In the genomic region with DNA sequence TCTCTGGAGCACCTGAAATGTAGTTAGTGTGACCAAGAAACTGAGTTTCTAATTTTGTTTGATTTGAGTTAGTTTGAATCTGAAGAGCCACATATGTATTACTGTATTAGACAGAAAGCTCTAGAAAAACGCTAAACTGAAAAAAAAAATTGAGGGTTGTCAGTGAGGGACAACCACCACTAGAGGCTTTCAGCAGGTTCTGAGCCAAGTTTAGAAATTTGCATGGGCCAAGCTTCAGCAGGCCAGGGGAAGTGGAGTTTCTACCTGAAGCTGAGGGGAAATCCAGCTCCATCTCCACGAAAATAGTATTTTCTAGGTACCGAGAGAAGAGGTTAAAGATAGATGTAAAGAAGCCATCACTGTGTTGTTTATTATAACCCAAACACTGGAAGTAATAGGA, we compare ENCODE assay signal across 8 cellular contexts.
A peak's percentile ranks its signal among the peaks of the same experiment; 100 is the strongest.
DNase-seq lines count a peak whose midpoint lies in the region; ATAC-seq and TF ChIP-seq lines count a peak whose summit lies in the region.

No MANE protein-coding gene starts in this region.

- peak overlapping the region; percentile 78 for H3K27ac ChIP-seq in OCI-LY3 (ENCODE audit: low read length)
- no peak overlapping the region for H3K27ac ChIP-seq in substantia nigra (ENCODE audit: low read depth, low read length, poor library complexity, severe bottlenecking)

- DNase-seq in activated T-cell treated with anti-CD3 and anti-CD28 coated beads, Interleukin-2, amount 50 U/mL, for 72 hours: peak in 1 of 2 donors; percentile 27
- DNase-seq in activated T-cell treated with anti-CD3 and anti-CD28 coated beads, Interleukin-2, amount 50 U/mL, for 4 hours: no peak
- DNase-seq in HFF-Myc (ENCODE audit: extremely low read depth, low read depth): no peak
- peak; percentile 12 for DNase-seq in fibroblast of the aortic adventitia (ENCODE audit: low read depth)
- DNase-seq in substantia nigra (lab: John Stamatoyannopoulos, UW): no peak
- no peak for DNase-seq in ecto neural progenitor cell (ENCODE audit: low spot score)
- DNase-seq in SHP77 treated with DMSO at 0.1 percent for 48 hours (lab: John Stamatoyannopoulos, UW): no peak

- H3K4me1 Mint-ChIP-seq in activated T-cell treated with anti-CD3 and anti-CD28 coated beads, Interleukin-2, amount 50 U/mL, for 72 hours (ENCODE audit: low read depth): peaks cover 51% of the 10 kb centered on the region
- peaks cover 34% of the 10 kb centered on the region for H3K4me1 Mint-ChIP-seq in activated T-cell treated with anti-CD3 and anti-CD28 coated beads, Interleukin-2, amount 50 U/mL, for 4 hours (ENCODE audit: low read depth)

- ATAC-seq in activated T-cell treated with anti-CD3 and anti-CD28 coated beads, Interleukin-2, amount 50 U/mL, for 72 hours (replicated peaks in 1 of 2): peak; percentile 34 to 35
- no peak for ATAC-seq in activated T-cell treated with anti-CD3 and anti-CD28 coated beads, Interleukin-2, amount 50 U/mL, for 4 hours

- H3K9me3 ChIP-seq in OCI-LY3 (ENCODE audit: insufficient read depth, low read length): peaks cover 22% of the 10 kb centered on the region; the same call in 1 of the 2 replicates

- H3K4me3 ChIP-seq in HFF-Myc (replicated peaks; ENCODE audit: low read depth, low read length): no peak overlapping the region
- peak overlapping the region; percentile 67; the same call in 1 of the 2 replicates for H3K4me3 ChIP-seq in OCI-LY3 (ENCODE audit: low read length)
- no peak overlapping the region for H3K4me3 ChIP-seq in fibroblast of the aortic adventitia (ENCODE audit: low read depth, low read length)

- H3K9ac ChIP-seq in OCI-LY3 (ENCODE audit: low read length): no peak overlapping the region; the same call in 1 of the 2 replicates

- H3K36me3 Mint-ChIP-seq in activated T-cell treated with anti-CD3 and anti-CD28 coated beads, Interleukin-2, amount 50 U/mL, for 72 hours (ENCODE audit: insufficient read depth in 2 of 2): peaks cover 4 to 15% of the 10 kb centered on the region in 2 donors
- no peaks in the 10 kb centered on the region for H3K36me3 Mint-ChIP-seq in activated T-cell treated with anti-CD3 and anti-CD28 coated beads, Interleukin-2, amount 50 U/mL, for 4 hours (ENCODE audit: insufficient read depth)

- H3K4me3 Mint-ChIP-seq in activated T-cell treated with anti-CD3 and anti-CD28 coated beads, Interleukin-2, amount 50 U/mL, for 72 hours: peak overlapping the region; percentile 53 to 66
- no peak overlapping the region for H3K4me3 Mint-ChIP-seq in activated T-cell treated with anti-CD3 and anti-CD28 coated beads, Interleukin-2, amount 50 U/mL, for 4 hours

- H3K27me3 Mint-ChIP-seq in activated T-cell treated with anti-CD3 and anti-CD28 coated beads, Interleukin-2, amount 50 U/mL, for 72 hours (ENCODE audit: low read depth): no peaks in the 10 kb centered on the region
- no peaks in the 10 kb centered on the region for H3K27me3 Mint-ChIP-seq in activated T-cell treated with anti-CD3 and anti-CD28 coated beads, Interleukin-2, amount 50 U/mL, for 4 hours (ENCODE audit: low read depth)

- no peaks in the 10 kb centered on the region for H4K20me1 ChIP-seq in OCI-LY3 (ENCODE audit: insufficient read depth, low read length)

- H3K79me2 ChIP-seq in OCI-LY3 (ENCODE audit: low read length): no peaks in the 10 kb centered on the region

- H3K9me3 Mint-ChIP-seq in activated T-cell treated with anti-CD3 and anti-CD28 coated beads, Interleukin-2, amount 50 U/mL, for 72 hours: peaks cover 2 to 11% of the 10 kb centered on the region in 2 donors
- H3K9me3 Mint-ChIP-seq in activated T-cell treated with anti-CD3 and anti-CD28 coated beads, Interleukin-2, amount 50 U/mL, for 4 hours: peaks cover 6% of the 10 kb centered on the region

- peak overlapping the region; percentile 87 for H3K4me2 ChIP-seq in OCI-LY3 (ENCODE audit: low read length)

- peak overlapping the region; percentile 10 for H3K27ac Mint-ChIP-seq in activated T-cell treated with anti-CD3 and anti-CD28 coated beads, Interleukin-2, amount 50 U/mL, for 72 hours

- peaks cover 15% of the 10 kb centered on the region for H3K36me3 ChIP-seq in OCI-LY3 (replicated peaks; ENCODE audit: low read depth, low read length)

- peak overlapping the region; percentile 63 for H2AFZ ChIP-seq in OCI-LY3 (ENCODE audit: low read depth, low read length)

- H3K27me3 ChIP-seq in OCI-LY3 (ENCODE audit: low read depth, low read length): no peaks in the 10 kb centered on the region; the same call in 1 of the 2 replicates

- H3K4me1 ChIP-seq in OCI-LY3 (ENCODE audit: low read length): peaks cover 57% of the 10 kb centered on the region

- TF ChIP-seq CTCF in HFF-Myc (IDR thresholded peaks at IDR 0.05; ENCODE audit: low read depth, low read length, missing control alignments) (peak; percentile 29), OCI-LY3 (IDR thresholded peaks at IDR 0.05; ENCODE audit: low read depth, low read length) (peak; percentile 60), fibroblast of the aortic adventitia (IDR thresholded peaks at IDR 0.05; ENCODE audit: insufficient read depth, low read length) (peak; percentile 47)

Comparison
In these comparisons a context has a peak if more than half of its experiments do, and no peak if none do; other contexts are left out.
1. ATAC-seq: peak in activated T-cell treated with anti-CD3 and anti-CD28 coated beads, Interleukin-2, amount 50 U/mL, for 72 hours (2 of 2); none in activated T-cell treated with anti-CD3 and anti-CD28 coated beads, Interleukin-2, amount 50 U/mL, for 4 hours (0 of 2).
2. Peak in every context shown above with its lines, with median percentiles within 50 percentile points of each other: CTCF ChIP-seq.